Comparison of ENCODE assay signal across 23 cellular contexts in genomic region chr20:25551413-25552210, GRCh38. TPM values are rescaled to one million over a fixed set of nuclear protein-coding genes. Genes with fewer than 3 reads are reported as not detected.
A peak's percentile ranks its signal among the peaks of the same experiment; 100 is the strongest.
DNase-seq lines count a peak whose midpoint lies in the region; ATAC-seq and TF ChIP-seq lines count a peak whose summit lies in the region.
"Had no signal": no experiment of that assay in that cellular context is flagged by ENCODE, and none has a peak within 500 bp of the region (broad histone marks: within the 10 kb centered on the region; RNA-seq: fewer than 3 reads in every experiment).

No MANE protein-coding gene starts in this region.

- H3K9me3 Mint-ChIP-seq in brain: no peaks in the 10 kb centered on the region
- no peaks in the 10 kb centered on the region for H3K9me3 Mint-ChIP-seq in mesothelial cell of epicardium
- H3K9me3 Mint-ChIP-seq: activated naive CD4-positive, alpha-beta T cell treated with anti-CD3 and anti-CD28 coated beads for 36 hours; naive B cell; T-cell had no signal

- intact Hi-C loops in PC-9 (cut with micrococcal nuclease; ENCODE audit: unreplicated experiment): no loop called here

- H3K4me3 ChIP-seq in BLaER1 treated with 17β-estradiol and CSF1 and Interleukin-3, amounts not matched to agents 10 nM and 100 nM: no peak overlapping the region
- H3K4me3 ChIP-seq in Jurkat, Clone E6-1 (ENCODE audit: low read length): no peak overlapping the region
- no peak overlapping the region for H3K4me3 ChIP-seq in PC-9
- H3K4me3 ChIP-seq: heart left ventricle, vagina had no signal

- H3K27me3 Mint-ChIP-seq in brain (no peaks in the 10 kb centered on the region), mesothelial cell of epicardium (ENCODE audit: low read depth) (no peaks in the 10 kb centered on the region)

- TF ChIP-seq CTCF in brain (conservative IDR thresholded peaks at IDR 0.05) (no peak), mesothelial cell of epicardium (IDR thresholded peaks at IDR 0.05; ENCODE audit: unreplicated experiment) (no peak), PC-9 (conservative IDR thresholded peaks at IDR 0.05) (no peak)

- DNase-seq in Jurkat, Clone E6-1 (ENCODE audit: low read depth, low spot score): peak; percentile 42
- no peak for DNase-seq in mesothelial cell of epicardium (ENCODE audit: low spot score in 2 of 2, unreplicated experiment in 2 of 2)
- no peak for DNase-seq in Kasumi-1 (lab: John Stamatoyannopoulos, UW)
- no peak for DNase-seq in PC-9
- DNase-seq in NCI-H146 (lab: John Stamatoyannopoulos, UW): no peak
- DNase-seq: ACHN; activated naive CD4-positive, alpha-beta T cell treated with anti-CD3 and anti-CD28 coated beads for 36 hours; anterior cingulate cortex; cerebellar nuclear complex; heart left ventricle; immature natural killer cell; MV-4-11; naive B cell; NCI-H2029; posterior cingulate gyrus; small intestine; stimulated activated CD4-positive, alpha-beta T cell treated with anti-CD3 and anti-CD28 coated beads, Interleukin-4, amount 100 ng/mL, for 4 hours; T-cell had no signal

- H3K4me3 Mint-ChIP-seq in brain (no peak overlapping the region), mesothelial cell of epicardium (no peak overlapping the region)
- H3K4me3 Mint-ChIP-seq: activated naive CD4-positive, alpha-beta T cell treated with anti-CD3 and anti-CD28 coated beads for 36 hours; immature natural killer cell; naive B cell; T-cell had no signal

- no peaks in the 10 kb centered on the region for H3K9me2 ChIP-seq in PC-9 (ENCODE audit: insufficient read depth)

- H3K36me3 Mint-ChIP-seq in brain (peaks cover 9% of the 10 kb centered on the region), mesothelial cell of epicardium (peaks cover 1% of the 10 kb centered on the region)
- H3K36me3 Mint-ChIP-seq: immature natural killer cell, naive B cell, T-cell had no signal

- BruUV-seq in PC-9 (replicated peaks; lab: Mats Ljungman, UMichigan): no TSS peak

- H3K4me1 Mint-ChIP-seq in brain: peaks cover 65% of the 10 kb centered on the region
- H3K4me1 Mint-ChIP-seq in mesothelial cell of epicardium: peaks cover 55% of the 10 kb centered on the region
- H3K4me1 Mint-ChIP-seq: naive B cell had no signal

- H3K27me3 ChIP-seq in BLaER1 treated with 17β-estradiol and CSF1 and Interleukin-3, amounts not matched to agents 10 nM and 100 nM: no peaks in the 10 kb centered on the region
- no peaks in the 10 kb centered on the region for H3K27me3 ChIP-seq in PC-9 (ENCODE audit: insufficient read depth, low read depth)
- H3K27me3 ChIP-seq: vagina had no signal

- POLR2A ChIA-PET in PC-9 (lab: Charles Lee; ENCODE audit: unreplicated experiment): no interaction called here

- no peaks in the 10 kb centered on the region for H3K79me2 ChIP-seq in PC-9 (ENCODE audit: low read depth)

- H3K9ac ChIP-seq in BLaER1 treated with 17β-estradiol and CSF1 and Interleukin-3, amounts not matched to agents 10 nM and 100 nM: no peak overlapping the region

- H3K4me2 ChIP-seq in BLaER1 treated with 17β-estradiol and CSF1 and Interleukin-3, amounts not matched to agents 10 nM and 100 nM: peak overlapping the region; percentile 10 to 92 (median 85); a peak in 20 of 22 replicates
- no peak overlapping the region for H3K4me2 ChIP-seq in PC-9

- peaks cover 23 to 64% (median 50%) of the 10 kb centered on the region in 10 experiments for H3K4me1 ChIP-seq in BLaER1 treated with 17β-estradiol and CSF1 and Interleukin-3, amounts not matched to agents 10 nM and 100 nM
- H3K4me1 ChIP-seq in PC-9 (replicated peaks; ENCODE audit: insufficient read depth): peaks cover 30% of the 10 kb centered on the region

- H3K27ac ChIP-seq in BLaER1 treated with 17β-estradiol and CSF1 and Interleukin-3, amounts not matched to agents 10 nM and 100 nM: no peak overlapping the region
- no peak overlapping the region for H3K27ac ChIP-seq in PC-9
- H3K27ac ChIP-seq: vagina had no signal

- H3K27ac Mint-ChIP-seq in brain (peak overlapping the region in 4 of 5 experiments; percentile 16 to 56 (median 20)), mesothelial cell of epicardium (peak overlapping the region; percentile 93)
- H3K27ac Mint-ChIP-seq: activated naive CD4-positive, alpha-beta T cell treated with anti-CD3 and anti-CD28 coated beads for 36 hours; T-cell had no signal

- no peak overlapping the region for H2AFZ ChIP-seq in PC-9

- no peaks in the 10 kb centered on the region for H3K36me3 ChIP-seq in BLaER1 treated with 17β-estradiol and CSF1 and Interleukin-3, amounts not matched to agents 10 nM and 100 nM
- no peaks in the 10 kb centered on the region for H3K36me3 ChIP-seq in PC-9 (ENCODE audit: low read depth)
- H3K36me3 ChIP-seq: heart left ventricle, vagina had no signal

- peaks cover 0 to 7% (median 0%) of the 10 kb centered on the region in 11 experiments; a peak in 3 of 22 replicates for H4K20me1 ChIP-seq in BLaER1 treated with 17β-estradiol and CSF1 and Interleukin-3, amounts not matched to agents 10 nM and 100 nM
- no peaks in the 10 kb centered on the region for H4K20me1 ChIP-seq in PC-9 (ENCODE audit: insufficient read depth)

- H3F3A ChIP-seq in PC-9 (ENCODE audit: insufficient read depth, low read depth): peaks cover 6% of the 10 kb centered on the region; the same call in 1 of the 2 replicates

- H3K9me3 ChIP-seq in BLaER1 treated with 17β-estradiol and CSF1 and Interleukin-3, amounts not matched to agents 10 nM and 100 nM (replicated peaks in 1 of 11): no peaks in the 10 kb centered on the region
- no peaks in the 10 kb centered on the region for H3K9me3 ChIP-seq in PC-9 (ENCODE audit: insufficient read depth, low read depth)
- H3K9me3 ChIP-seq: heart left ventricle, vagina had no signal

- no peak for ATAC-seq in HG03354 (IDR thresholded peaks at IDR 0.05; ENCODE audit: poor library complexity, severe bottlenecking, unreplicated experiment)
- ATAC-seq: heart left ventricle, Right ventricle myocardium inferior, T-cell had no signal

- CTCF ChIA-PET in PC-9 (lab: Charles Lee): no interaction called here

RNA-seq across cellular contexts. Expression of gene NINL, which starts 33.7 kb away (rescaled TPM):
- 21.5 TPM for polyA plus RNA-seq in Jurkat, Clone E6-1 (2012; ENCODE audit: insufficient read depth, insufficient read length)
- polyA plus RNA-seq in brain (ENCODE audit: insufficient read depth, low read depth, low replicate concordance): 7.2 TPM
- total RNA-seq in mesothelial cell of epicardium: 79.4 to 85.9 TPM (median 83.5 TPM) in 3 replicates
- total RNA-seq in PC-9 (2021): 19.6 and 39.9 TPM in 2 replicates
